ENCODE assay signal across 1 cellular context in the genomic region with DNA sequence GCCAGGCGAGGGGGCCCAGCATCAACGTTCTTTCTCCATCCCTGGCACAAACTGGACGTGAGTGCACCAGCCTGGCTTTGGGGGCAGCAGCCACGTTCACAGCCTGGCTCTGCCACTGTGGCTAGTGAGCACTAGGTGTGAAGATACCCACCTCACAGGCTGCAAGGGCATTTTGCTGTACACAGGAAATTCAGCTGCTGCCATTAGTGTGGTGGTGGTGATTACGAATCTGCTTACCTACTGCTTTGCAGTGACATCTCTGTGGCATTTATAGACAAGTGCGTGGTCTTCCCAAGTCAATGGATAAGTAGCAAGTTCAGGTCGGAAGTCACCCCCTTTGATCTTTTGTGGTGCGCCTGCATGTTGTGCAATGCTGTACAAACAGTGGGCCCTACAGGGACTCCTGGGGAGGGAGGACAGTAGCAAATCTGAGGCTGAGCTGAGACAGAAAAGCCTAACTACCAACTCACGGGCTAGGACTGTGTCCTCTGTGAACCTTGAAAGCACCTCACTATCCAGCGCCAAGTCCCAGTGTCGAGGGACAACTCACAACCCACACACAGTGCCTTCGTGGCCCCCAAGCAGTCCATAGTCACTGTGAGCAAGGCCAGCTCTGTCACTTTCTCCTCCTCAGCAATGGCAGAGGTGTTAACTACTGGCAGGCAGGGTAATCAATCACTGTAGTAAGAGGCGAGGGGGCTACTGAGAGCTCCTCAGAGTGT.
TF ChIP-seq lines count a peak whose summit lies in the region.

No MANE protein-coding gene starts in this region.

TF ChIP-seq in HepG2, 621 proteins besides CTCF, POLR2A, EP300 and RAD21 (continued from another document):
- TF ChIP-seq ZBTB14 (CRISPR knock-in tag; IDR thresholded peaks at IDR 0.05), result no peak
- TF ChIP-seq, protein P1, sequence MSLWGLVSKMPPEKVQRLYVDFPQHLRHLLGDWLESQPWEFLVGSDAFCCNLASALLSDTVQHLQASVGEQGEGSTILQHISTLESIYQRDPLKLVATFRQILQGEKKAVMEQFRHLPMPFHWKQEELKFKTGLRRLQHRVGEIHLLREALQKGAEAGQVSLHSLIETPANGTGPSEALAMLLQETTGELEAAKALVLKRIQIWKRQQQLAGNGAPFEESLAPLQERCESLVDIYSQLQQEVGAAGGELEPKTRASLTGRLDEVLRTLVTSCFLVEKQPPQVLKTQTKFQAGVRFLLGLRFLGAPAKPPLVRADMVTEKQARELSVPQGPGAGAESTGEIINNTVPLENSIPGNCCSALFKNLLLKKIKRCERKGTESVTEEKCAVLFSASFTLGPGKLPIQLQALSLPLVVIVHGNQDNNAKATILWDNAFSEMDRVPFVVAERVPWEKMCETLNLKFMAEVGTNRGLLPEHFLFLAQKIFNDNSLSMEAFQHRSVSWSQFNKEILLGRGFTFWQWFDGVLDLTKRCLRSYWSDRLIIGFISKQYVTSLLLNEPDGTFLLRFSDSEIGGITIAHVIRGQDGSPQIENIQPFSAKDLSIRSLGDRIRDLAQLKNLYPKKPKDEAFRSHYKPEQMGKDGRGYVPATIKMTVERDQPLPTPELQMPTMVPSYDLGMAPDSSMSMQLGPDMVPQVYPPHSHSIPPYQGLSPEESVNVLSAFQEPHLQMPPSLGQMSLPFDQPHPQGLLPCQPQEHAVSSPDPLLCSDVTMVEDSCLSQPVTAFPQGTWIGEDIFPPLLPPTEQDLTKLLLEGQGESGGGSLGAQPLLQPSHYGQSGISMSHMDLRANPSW (CRISPR knock-in tag; IDR thresholded peaks at IDR 0.05; ENCODE audit: borderline replicate concordance), result peak; percentile 88
- TF ChIP-seq ZSCAN25 (CRISPR knock-in tag; IDR thresholded peaks at IDR 0.05), result peak; percentile 90
- no peak for TF ChIP-seq XBP1 (CRISPR knock-in tag; IDR thresholded peaks at IDR 0.05)
- no peak for TF ChIP-seq HNRNPUL1 (IDR thresholded peaks at IDR 0.05; ENCODE audit: low read depth, low read length)
- TF ChIP-seq CBX5 (CRISPR knock-in tag; IDR thresholded peaks at IDR 0.05; ENCODE audit: borderline replicate concordance), result peak; percentile 86; the same call in 1 of the 2 replicates
- TF ChIP-seq MAF1 (CRISPR knock-in tag; IDR thresholded peaks at IDR 0.05; ENCODE audit: borderline replicate concordance), result no peak
- TF ChIP-seq MEIS1 (CRISPR knock-in tag; IDR thresholded peaks at IDR 0.05; ENCODE audit: borderline replicate concordance), result peak; percentile 92
- TF ChIP-seq BHLHE40 (IDR thresholded peaks at IDR 0.05; ENCODE audit: low read length), result no peak
- no peak for TF ChIP-seq TOE1 (CRISPR knock-in tag; IDR thresholded peaks at IDR 0.05)
